In the genomic region with DNA sequence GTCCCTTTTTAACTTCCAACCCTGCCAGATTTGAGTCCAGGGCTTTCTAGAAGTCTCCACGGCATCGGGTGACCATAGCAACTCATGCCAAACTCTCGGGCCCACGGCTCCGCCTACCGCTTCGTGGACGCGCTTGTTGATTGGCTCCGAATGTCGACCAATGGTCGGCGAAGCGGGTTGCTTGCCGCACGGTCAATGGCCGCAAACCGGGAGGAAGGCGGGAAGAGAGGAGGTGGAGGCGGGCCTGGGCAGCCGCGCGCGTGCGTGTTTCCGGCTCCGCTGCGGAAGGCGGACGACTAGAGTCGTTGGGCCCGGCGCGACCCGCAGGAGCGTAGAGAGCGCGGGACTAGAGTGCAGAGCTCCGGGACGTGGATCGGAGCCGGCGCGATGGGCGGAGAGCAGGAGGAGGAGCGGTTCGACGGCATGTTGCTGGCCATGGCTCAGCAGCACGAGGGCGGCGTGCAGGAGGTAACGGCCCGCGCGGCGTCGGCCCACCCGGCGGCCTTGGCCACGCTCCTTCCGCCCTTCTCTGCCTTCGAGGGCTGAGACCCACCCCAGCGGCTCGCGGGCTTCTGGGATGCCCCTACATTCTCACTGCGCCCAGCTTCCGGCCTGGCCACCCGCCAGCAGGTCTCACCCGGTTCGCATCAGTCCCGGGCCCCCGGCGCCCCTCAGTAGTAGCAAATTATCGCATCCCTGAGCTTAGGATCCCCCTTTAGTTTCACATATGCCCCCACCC, we compare ENCODE assay signal across 2 cellular contexts.
TF ChIP-seq lines count a peak whose summit lies in the region.

A gene (plus strand): TSS at position 282 of the 739 bp plus-strand sequence. CDS start 106 bp downstream, at position 388.

TF ChIP-seq in IMR-90, 13 proteins besides CTCF, POLR2A, EP300 and RAD21:
- TF ChIP-seq, protein P1, sequence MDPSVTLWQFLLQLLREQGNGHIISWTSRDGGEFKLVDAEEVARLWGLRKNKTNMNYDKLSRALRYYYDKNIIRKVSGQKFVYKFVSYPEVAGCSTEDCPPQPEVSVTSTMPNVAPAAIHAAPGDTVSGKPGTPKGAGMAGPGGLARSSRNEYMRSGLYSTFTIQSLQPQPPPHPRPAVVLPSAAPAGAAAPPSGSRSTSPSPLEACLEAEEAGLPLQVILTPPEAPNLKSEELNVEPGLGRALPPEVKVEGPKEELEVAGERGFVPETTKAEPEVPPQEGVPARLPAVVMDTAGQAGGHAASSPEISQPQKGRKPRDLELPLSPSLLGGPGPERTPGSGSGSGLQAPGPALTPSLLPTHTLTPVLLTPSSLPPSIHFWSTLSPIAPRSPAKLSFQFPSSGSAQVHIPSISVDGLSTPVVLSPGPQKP (IDR thresholded peaks at IDR 0.05; ENCODE audit: borderline replicate concordance, low read depth, low read length) = no peak
- TF ChIP-seq CEBPB (IDR thresholded peaks at IDR 0.05; ENCODE audit: low read depth, low read length) (no peak), RCOR1 (IDR thresholded peaks at IDR 0.05; ENCODE audit: insufficient replicate concordance, low read length) (no peak), SMC3 (IDR thresholded peaks at IDR 0.05; ENCODE audit: low read depth, low read length) (no peak), CHD1 (IDR thresholded peaks at IDR 0.05; ENCODE audit: low read depth, low read length) (no peak), MAFK (IDR thresholded peaks at IDR 0.05; ENCODE audit: low read depth, low read length) (no peak), MXI1 (IDR thresholded peaks at IDR 0.05; ENCODE audit: borderline replicate concordance, low read depth, low read length) (peak; percentile 73; the same call in 1 of the 2 replicates), BHLHE40 (IDR thresholded peaks at IDR 0.05; ENCODE audit: low read depth, low read length) (no peak), FOS (IDR thresholded peaks at IDR 0.05; ENCODE audit: low read depth, low read length) (no peak)

TF ChIP-seq in endothelial cell of umbilical vein, 7 proteins besides CTCF, POLR2A, EP300 and RAD21 (continued from another document):
- TF ChIP-seq, protein P2, sequence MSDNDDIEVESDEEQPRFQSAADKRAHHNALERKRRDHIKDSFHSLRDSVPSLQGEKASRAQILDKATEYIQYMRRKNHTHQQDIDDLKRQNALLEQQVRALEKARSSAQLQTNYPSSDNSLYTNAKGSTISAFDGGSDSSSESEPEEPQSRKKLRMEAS (IDR thresholded peaks at IDR 0.05; ENCODE audit: insufficient read depth, insufficient read length) = no peak
